In the genomic region with DNA sequence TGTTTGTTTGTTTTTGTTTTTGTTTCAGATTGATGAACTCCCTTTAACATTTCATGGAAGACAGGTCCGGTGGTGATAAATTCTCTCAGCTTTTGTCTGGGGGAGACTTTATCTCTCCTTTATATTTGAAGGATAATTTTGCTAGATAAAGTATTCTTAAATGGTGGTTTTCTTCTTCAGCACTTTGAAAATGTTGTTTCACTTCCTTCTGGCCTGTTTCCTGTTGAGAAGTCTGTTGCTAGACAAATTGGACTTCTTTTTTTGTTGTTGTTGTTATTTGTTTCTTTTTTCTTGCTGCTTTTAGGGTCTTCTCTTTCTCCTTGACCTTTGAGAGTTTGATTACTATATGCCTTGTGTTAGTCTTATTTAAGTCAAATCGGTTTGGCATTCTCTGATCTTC, we compare ENCODE assay signal across 22 cellular contexts. TPM values are rescaled to one million over a fixed set of nuclear protein-coding genes. Genes with fewer than 3 reads are reported as not detected.
"Had no signal": no experiment of that assay in that cellular context is flagged by ENCODE, and none has a peak within 500 bp of the region (broad histone marks: within the 10 kb centered on the region; RNA-seq: fewer than 3 reads in every experiment).

No MANE protein-coding gene starts in this region.

- H3K27me3 ChIP-seq: right lobe of liver, tibial artery, upper lobe of left lung, uterus had no signal

- H3K4me3 ChIP-seq: psoas muscle, right lobe of liver, tibial artery, upper lobe of left lung, uterus had no signal

- H3K4me1 ChIP-seq: psoas muscle, right lobe of liver, tibial artery, upper lobe of left lung, uterus had no signal

- H3K9me3 ChIP-seq: right lobe of liver, uterus had no signal

- H3K27ac ChIP-seq: psoas muscle, right lobe of liver, tibial artery, uterus had no signal

- FAIRE-seq: endothelial cell of umbilical vein had no signal

- DNase-seq: dermis blood vessel endothelial cell; endodermal cell; foreskin melanocyte; head of caudate nucleus; hippocampal formation; mammary epithelial cell; naive thymus-derived CD4-positive, alpha-beta T cell; nephron progenitor cell; psoas muscle; retina; right lobe of liver; stimulated activated CD4-positive, alpha-beta T cell treated with anti-CD3 and anti-CD28 coated beads, Interleukin-4, amount 100 ng/mL, for 1 hour; stimulated activated CD8-positive, alpha-beta memory T cell treated with anti-CD3 and anti-CD28 coated beads, Interleukin-4, amount 100 ng/mL, for 48 hours; tibial artery; upper lobe of left lung; uterus had no signal

- H3K36me3 ChIP-seq: right lobe of liver, tibial artery, upper lobe of left lung, uterus had no signal

RNA-seq across cellular contexts. Expression of gene CRP, which starts 50.8 kb away (rescaled TPM):
- total RNA-seq: dermis blood vessel endothelial cell; endothelial cell of umbilical vein; kidney epithelial cell; mammary epithelial cell; mesenteric fat pad; naive thymus-derived CD4-positive, alpha-beta T cell; osteoblast; temporal lobe had no signal
- polyA plus RNA-seq: endothelial cell of umbilical vein; esophagus; mammary epithelial cell; naive thymus-derived CD4-positive, alpha-beta T cell had no signal
